In the genomic region with DNA sequence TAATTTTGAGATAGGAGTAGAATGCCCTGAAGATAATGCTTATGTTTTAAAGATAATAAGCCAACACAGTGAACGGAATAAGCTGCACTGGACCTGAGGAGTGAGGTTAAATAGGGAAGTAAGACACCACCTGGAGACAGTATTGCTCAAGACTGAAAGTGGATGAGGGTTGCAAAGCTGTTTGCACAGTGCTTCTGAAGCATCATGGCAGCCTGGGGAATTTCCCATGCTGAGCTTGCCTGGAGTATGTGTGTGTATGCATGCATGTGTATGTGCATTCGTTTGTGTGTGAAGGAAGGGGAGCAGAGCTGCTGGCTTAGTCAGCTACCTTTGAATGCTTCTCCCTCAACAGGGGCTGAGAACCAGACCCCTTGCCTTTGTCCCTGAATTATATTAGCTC, we compare ENCODE assay signal across 12 cellular contexts. TPM values are rescaled to one million over a fixed set of nuclear protein-coding genes. Genes with fewer than 3 reads are reported as not detected.
A peak's percentile ranks its signal among the peaks of the same experiment; 100 is the strongest.
DNase-seq lines count a peak whose midpoint lies in the region; ATAC-seq and TF ChIP-seq lines count a peak whose summit lies in the region.
"Had no signal": no experiment of that assay in that cellular context is flagged by ENCODE, and none has a peak within 500 bp of the region (broad histone marks: within the 10 kb centered on the region; RNA-seq: fewer than 3 reads in every experiment).

No MANE protein-coding gene starts in this region.

- CTCF ChIA-PET in PC-3 (lab: Charles Lee), result no interaction called here

- H3K23ac ChIP-seq in H9 (ENCODE audit: insufficient read length, low read depth, low read length), result no peak overlapping the region

- H3K9me3 Mint-ChIP-seq in chondrocyte (ENCODE audit: low read depth) (no peaks in the 10 kb centered on the region), H9 (peaks cover 4% of the 10 kb centered on the region in 2 experiments; a peak in 3 of 5 replicates)

- H3K27ac ChIP-seq in PC-3 (ENCODE audit: low read length) (no peak overlapping the region), H9 (ENCODE audit: insufficient read length, low read depth, low read length) (no peak overlapping the region)
- H3K27ac ChIP-seq: C4-2B had no signal

- H3K4me3 Mint-ChIP-seq in chondrocyte (ENCODE audit: unreplicated experiment) (no peak overlapping the region), H9 (no peak overlapping the region)
- H3K4me3 Mint-ChIP-seq: neural crest cell had no signal

- H3T11ph ChIP-seq in H9 (ENCODE audit: low read length), result no peak overlapping the region

- H3K9me3 ChIP-seq in PC-3 (ENCODE audit: low read length), result no peaks in the 10 kb centered on the region
- no peaks in the 10 kb centered on the region for H3K9me3 ChIP-seq in H9 (ENCODE audit: control insufficient read depth, low read depth, low read length)

- H3K18ac ChIP-seq in H9 (ENCODE audit: insufficient read length, low read depth, low read length), result no peak overlapping the region

- no peak overlapping the region for H2AFZ ChIP-seq in PC-3 (ENCODE audit: low read length)
- no peak overlapping the region for H2AFZ ChIP-seq in H9 (ENCODE audit: low read length)

- H3K36me3 Mint-ChIP-seq in chondrocyte (ENCODE audit: low read depth), result no peaks in the 10 kb centered on the region
- no peaks in the 10 kb centered on the region; a peak in 1 of 7 replicates for H3K36me3 Mint-ChIP-seq in H9 (ENCODE audit: insufficient read depth in 1 of 3, low read depth in 3 of 3)

- H3K4me1 ChIP-seq in PC-3 (ENCODE audit: insufficient read depth, low read length) (peaks cover 27% of the 10 kb centered on the region), H9 (ENCODE audit: insufficient read depth, low read length) (no peaks in the 10 kb centered on the region)

- no peak overlapping the region for H2BK120ac ChIP-seq in H9 (ENCODE audit: low read depth, low read length, poor library complexity, severe bottlenecking)

- WGBS in H9 (ENCODE audit: extremely low coverage, insufficient read length, low lambda C conversion rate), result no CpG with 5 or more reads among the region's 2 CpGs

- DNase-seq in GM12864 (ENCODE audit: low read depth) (peak; percentile 74), PC-3 (peak; percentile 23), chondrocyte (ENCODE audit: low spot score) (no peak), H9 (no peak), posterior vena cava (ENCODE audit: low spot score) (no peak)
- no peak for DNase-seq in activated CD8-positive, alpha-beta memory T cell treated with anti-CD3 and anti-CD28 coated beads for 24 hours
- DNase-seq: NCI-H526 treated with DMSO at 0.1 percent for 48 hours had no signal

- POLR2A ChIA-PET in PC-3 (lab: Charles Lee; ENCODE audit: unreplicated experiment), result no interaction called here

- no peaks in the 10 kb centered on the region for H3K79me1 ChIP-seq in H9 (ENCODE audit: insufficient read depth, low read depth, low read length, poor library complexity, severe bottlenecking)

- no peaks in the 10 kb centered on the region for H3F3A ChIP-seq in PC-3 (ENCODE audit: low read length, unreplicated experiment)

- H2BK20ac ChIP-seq in H9 (ENCODE audit: low read depth, low read length, poor library complexity, severe bottlenecking), result no peak overlapping the region

- H4K8ac ChIP-seq in H9 (replicated peaks; ENCODE audit: insufficient read length, low read depth, low read length), result no peak overlapping the region

- no peak overlapping the region for H2BK5ac ChIP-seq in H9 (ENCODE audit: insufficient read length, low read length)

- no peak overlapping the region for H2BK12ac ChIP-seq in H9 (ENCODE audit: insufficient read length, low read depth, low read length)

- H3K4me2 ChIP-seq in PC-3 (ENCODE audit: low read length), result no peak overlapping the region
- H3K4me2 ChIP-seq in H9 (ENCODE audit: insufficient read depth, insufficient read length, low read length), result no peak overlapping the region

- H3K27me3 ChIP-seq in PC-3 (ENCODE audit: low read length) (no peaks in the 10 kb centered on the region), H9 (ENCODE audit: insufficient read depth, low read length) (no peaks in the 10 kb centered on the region)

- H3K36me3 ChIP-seq in PC-3 (ENCODE audit: low read depth, low read length), result no peaks in the 10 kb centered on the region

- no peak for TF ChIP-seq CTCF in GM12864 (IDR thresholded peaks at IDR 0.05; ENCODE audit: low read depth, low read length, missing control alignments)
- no peak for TF ChIP-seq CTCF in PC-3 (conservative IDR thresholded peaks at IDR 0.05; ENCODE audit: low read depth, low read length)
- TF ChIP-seq CTCF in chondrocyte (IDR thresholded peaks at IDR 0.05), result no peak
- no peak for TF ChIP-seq CTCF in H9 (conservative IDR thresholded peaks at IDR 0.05)

- no peaks in the 10 kb centered on the region for H3K23me2 ChIP-seq in H9 (ENCODE audit: insufficient read length, low read depth, low read length, poor library complexity, severe bottlenecking)

- no peak overlapping the region for H3K4me3 ChIP-seq in GM12864 (ENCODE audit: low read depth, low read length)
- no peak overlapping the region for H3K4me3 ChIP-seq in PC-3 (ENCODE audit: low read length)

- H3K9me2 ChIP-seq in PC-3 (replicated peaks; ENCODE audit: low read length), result no peaks in the 10 kb centered on the region

- no peak overlapping the region for H3K4ac ChIP-seq in H9 (ENCODE audit: low read depth, low read length)

- peaks cover 3% of the 10 kb centered on the region for H3K4me1 Mint-ChIP-seq in chondrocyte (ENCODE audit: low read depth)
- no peaks in the 10 kb centered on the region for H3K4me1 Mint-ChIP-seq in H9
- H3K4me1 Mint-ChIP-seq: neural crest cell had no signal

- H3K9ac ChIP-seq in PC-3 (ENCODE audit: low read length) (no peak overlapping the region), H9 (ENCODE audit: extremely low read depth, insufficient read length, low read length) (no peak overlapping the region)

- no peak overlapping the region for H3K56ac ChIP-seq in H9 (ENCODE audit: insufficient read length, low read depth, low read length)

- H4K91ac ChIP-seq in H9 (ENCODE audit: insufficient read length, low read depth, low read length), result no peak overlapping the region

- no peak overlapping the region for H2AK5ac ChIP-seq in H9 (ENCODE audit: insufficient read length, low read length)

- H4K5ac ChIP-seq in H9 (ENCODE audit: insufficient read length, low read depth, low read length), result no peak overlapping the region

- intact Hi-C loops in PC-3 (cut with micrococcal nuclease) (no loop called here), posterior vena cava (cut with DNase I) (no loop called here)

- no TSS peak for BruUV-seq in PC-3 (replicated peaks; lab: Mats Ljungman, UMichigan)

- H3K27me3 Mint-ChIP-seq in chondrocyte (ENCODE audit: low read depth) (no peaks in the 10 kb centered on the region), H9 (ENCODE audit: low read depth) (no peaks in the 10 kb centered on the region)

- no peak overlapping the region for H3K27ac Mint-ChIP-seq in chondrocyte (ENCODE audit: unreplicated experiment)
- no peak overlapping the region for H3K27ac Mint-ChIP-seq in H9

- no peak overlapping the region for H3K14ac ChIP-seq in H9 (ENCODE audit: insufficient read depth, low read length)

- H3K79me2 ChIP-seq in PC-3 (ENCODE audit: low read length) (no peaks in the 10 kb centered on the region), H9 (ENCODE audit: insufficient read depth, low read length) (no peaks in the 10 kb centered on the region)

- no peaks in the 10 kb centered on the region for H4K20me1 ChIP-seq in PC-3 (ENCODE audit: low read length)
- H4K20me1 ChIP-seq in H9 (ENCODE audit: control insufficient read depth, insufficient read depth, insufficient read length), result no peaks in the 10 kb centered on the region

- no peak overlapping the region for H2BK15ac ChIP-seq in H9 (ENCODE audit: low read depth, low read length)

- peak; percentile 100 for ATAC-seq in GM19395 (IDR thresholded peaks at IDR 0.05; ENCODE audit: unreplicated experiment)
- peak; percentile 97 for ATAC-seq in HG02981 (IDR thresholded peaks at IDR 0.05; ENCODE audit: unreplicated experiment)
- no peak for ATAC-seq in PC-3
- ATAC-seq: HCT116 had no signal

RNA-seq across cellular contexts. Expression of a gene that starts 35.8 kb away (rescaled TPM):
- total RNA-seq in PC-3 (2014; rRNA removed) (77.6 and 81.0 TPM in 2 replicates), chondrocyte (5.8 to 6.5 TPM (median 6.0 TPM) in 3 replicates), H9 (2021) (0.33 and 0.90 TPM in 2 replicates), posterior vena cava (10 to 100 TPM; 15.9 to 18.6 TPM)

Comparison
In these comparisons a context has a peak if more than half of its experiments do, and no peak if none do; other contexts are left out.
1. DNase-seq: peak in GM12864 (single experiment) and PC-3 (single experiment); none in chondrocyte (single experiment), H9 (single experiment), activated CD8-positive, alpha-beta memory T cell treated with anti-CD3 and anti-CD28 coated beads for 24 hours (single experiment) and posterior vena cava (single experiment).